1 cellular context compared by ENCODE assay signal in genomic region chr3:184773341-184774186, GRCh38.
TF ChIP-seq lines count a peak whose summit lies in the region.

No MANE protein-coding gene starts in this region.

TF ChIP-seq in K562, 482 proteins besides CTCF, POLR2A, EP300 and RAD21 (continued from another document):
- TF ChIP-seq ZNF175 (CRISPR knock-in tag; IDR thresholded peaks at IDR 0.05; ENCODE audit: low read depth) (no peak), E4F1 (CRISPR knock-in tag; IDR thresholded peaks at IDR 0.05; ENCODE audit: borderline replicate concordance) (no peak)
